Comparison of ENCODE assay signal across 8 cellular contexts in the genomic region with DNA sequence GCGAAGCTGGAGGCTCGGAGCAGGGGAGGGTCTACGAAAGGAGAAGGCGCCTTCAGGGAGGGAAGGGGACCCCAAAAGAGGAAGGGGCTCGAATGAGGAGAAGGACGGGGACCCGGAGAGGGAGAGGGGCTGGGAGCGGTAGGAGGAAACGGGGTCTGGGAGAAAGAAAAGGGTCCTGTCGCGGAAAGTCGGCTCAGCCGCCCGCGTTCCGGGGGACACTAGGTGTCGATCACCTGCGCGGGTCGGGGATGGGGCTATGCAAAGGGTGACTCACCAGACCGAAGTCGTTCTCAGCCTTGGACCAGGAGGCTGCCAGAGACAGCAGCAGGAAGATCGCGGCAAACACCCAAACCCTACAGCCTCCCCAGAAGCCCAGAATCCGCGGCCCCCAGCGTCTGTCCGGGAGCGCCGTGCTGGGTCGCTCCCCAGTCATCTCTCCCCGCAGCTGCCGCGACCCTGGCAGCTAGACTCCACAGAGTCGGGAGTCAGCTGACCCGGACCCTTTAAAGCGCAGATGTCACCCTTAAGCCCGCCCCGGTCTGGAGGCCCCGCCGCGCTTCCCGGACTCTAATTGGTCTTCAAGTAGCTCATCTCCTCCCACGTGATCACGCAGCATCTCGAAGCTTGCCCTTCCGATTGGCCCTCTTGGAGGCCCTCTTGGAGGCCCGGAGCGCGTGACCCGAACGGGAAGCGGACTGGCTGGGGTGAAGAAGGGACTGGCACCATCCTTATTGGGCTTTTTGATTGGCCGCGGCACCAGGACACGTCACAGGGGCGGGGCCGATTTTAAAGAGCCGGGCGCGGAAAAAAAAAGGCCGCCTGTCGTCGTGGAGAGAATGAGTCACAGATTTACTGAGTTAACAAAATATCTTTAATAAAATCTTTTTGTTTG. TPM values are rescaled to one million over a fixed set of nuclear protein-coding genes. Genes with fewer than 3 reads are reported as not detected.
DNase-seq lines count a peak whose midpoint lies in the region; ATAC-seq and TF ChIP-seq lines count a peak whose summit lies in the region.

A gene (minus strand): TSS at position 478 of the 892 bp plus-strand sequence. CDS start 45 bp downstream, at position 433.

- H3K27ac ChIP-seq in heart right ventricle (peak within 1 kb of the TSS; percentile 8 to 93 (median 84)), upper lobe of left lung (peak within 1 kb of the TSS; percentile 87 to 94 (median 90))

- peaks cover 14% of the 10 kb centered on the region for H3K36me3 Mint-ChIP-seq in T-helper 1 cell treated with Interleukin-12 subunit alpha and Interleukin-12 subunit beta and Interleukin-4 antibody, amounts not matched to agents 30 μg/mL and 1 μg/mL, for 36 hours (ENCODE audit: low read depth)

- peak in 2 of 4 donors; percentile 8 to 59 for TF ChIP-seq EP300 in upper lobe of left lung (IDR thresholded peaks at IDR 0.05)

- TF ChIP-seq CTCF in GM13977 (IDR thresholded peaks at IDR 0.05; ENCODE audit: extremely low read depth, insufficient read depth, missing control alignments) = no peak
- TF ChIP-seq CTCF in heart right ventricle (IDR thresholded peaks at IDR 0.05) = no peak
- TF ChIP-seq CTCF in upper lobe of left lung (IDR thresholded peaks at IDR 0.05) = peak in 2 of 6 experiments; percentile 6 to 12

- no peaks in the 10 kb centered on the region for H3K27me3 Mint-ChIP-seq in T-helper 1 cell treated with Interleukin-12 subunit alpha and Interleukin-12 subunit beta and Interleukin-4 antibody, amounts not matched to agents 30 μg/mL and 1 μg/mL, for 36 hours (ENCODE audit: low read depth)

- peak within 1 kb of the TSS; percentile 91 for H3K27ac Mint-ChIP-seq in T-helper 1 cell treated with Interleukin-12 subunit alpha and Interleukin-12 subunit beta and Interleukin-4 antibody, amounts not matched to agents 30 μg/mL and 1 μg/mL, for 36 hours

- peaks cover 8 to 29% (median 21%) of the 10 kb centered on the region in 9 donors for H3K4me1 ChIP-seq in heart right ventricle
- H3K4me1 ChIP-seq in upper lobe of left lung = peaks cover 16 to 38% (median 24%) of the 10 kb centered on the region in 4 donors

- H3K27me3 ChIP-seq in heart right ventricle (no peaks in the 10 kb centered on the region), upper lobe of left lung (no peaks in the 10 kb centered on the region)

- peak; percentile 85 for ATAC-seq in HG02884 (IDR thresholded peaks at IDR 0.05; ENCODE audit: unreplicated experiment)
- peak; percentile 97 to 99 (median 98) for ATAC-seq in heart right ventricle
- peak; percentile 98 for ATAC-seq in upper lobe of left lung (ENCODE audit: low FRiP score in 2 of 2)

- in situ Hi-C loops in GM13977 (cut with MboI; ENCODE audit: low pct_unique_long_range_greater_than_20kb, low sequenced_read_pairs, unreplicated experiment) = no loop called here

- peak; percentile 99 for DNase-seq in GM13977 (ENCODE audit: low spot score)
- DNase-seq in NCI-H1694 (lab: John Stamatoyannopoulos, UW) = peak; percentile 97
- peak; percentile 100 for DNase-seq in amniotic stem cell (lab: John Stamatoyannopoulos, UW)
- DNase-seq in heart right ventricle = peak; percentile 99 to 100
- peak; percentile 100 for DNase-seq in posterior cingulate gyrus
- peak; percentile 96 to 100 for DNase-seq in upper lobe of left lung

- H3K36me3 ChIP-seq in heart right ventricle = peaks cover 0 to 39% (median 21%) of the 10 kb centered on the region in 9 donors
- peaks cover 10 to 36% (median 27%) of the 10 kb centered on the region in 4 donors for H3K36me3 ChIP-seq in upper lobe of left lung

- peak in 3 of 4 donors; percentile 88 to 98 (median 97) for TF ChIP-seq POLR2A in upper lobe of left lung (IDR thresholded peaks at IDR 0.05)

- no peaks in the 10 kb centered on the region for H3K9me3 Mint-ChIP-seq in T-helper 1 cell treated with Interleukin-12 subunit alpha and Interleukin-12 subunit beta and Interleukin-4 antibody, amounts not matched to agents 30 μg/mL and 1 μg/mL, for 36 hours

- H3K9me3 ChIP-seq in heart right ventricle (no peaks in the 10 kb centered on the region), upper lobe of left lung (no peaks in the 10 kb centered on the region)

- peaks cover 20% of the 10 kb centered on the region for H3K4me1 Mint-ChIP-seq in T-helper 1 cell treated with Interleukin-12 subunit alpha and Interleukin-12 subunit beta and Interleukin-4 antibody, amounts not matched to agents 30 μg/mL and 1 μg/mL, for 36 hours (ENCODE audit: low read depth)

- peak within 1 kb of the TSS; percentile 98 for H3K4me3 Mint-ChIP-seq in T-helper 1 cell treated with Interleukin-12 subunit alpha and Interleukin-12 subunit beta and Interleukin-4 antibody, amounts not matched to agents 30 μg/mL and 1 μg/mL, for 36 hours

- 0 to 1% methylated on average over 64 of the region's 64 CpGs for WGBS in heart right ventricle, 2 donors
- WGBS in upper lobe of left lung, 2 donors = 1% methylated on average over 37 to 61 of the region's 64 CpGs

- peak within 1 kb of the TSS; percentile 65 to 93 (median 78) for H3K4me3 ChIP-seq in heart right ventricle
- peak within 1 kb of the TSS; percentile 74 to 95 (median 84) for H3K4me3 ChIP-seq in upper lobe of left lung

- intact Hi-C loops in heart right ventricle (cut with DNase I) = loop anchor here in 3 of 10 donors (2.0 to 10.0 kb wide), 3 partner anchors 28 to 178 kb away; a partner anchor contains a TSS
- intact Hi-C loops in posterior cingulate gyrus (cut with DNase I) = loop anchor here (2.0 to 10.0 kb wide), 3 partner anchors 34 to 318 kb away; a partner anchor contains a TSS

RNA-seq across cellular contexts. Expression of the gene that starts here (rescaled TPM):
- 10 to 100 TPM; 18.1 to 32.4 (median 22.3) TPM for total RNA-seq in heart right ventricle
- polyA plus RNA-seq in heart right ventricle = 10 to 100 TPM; 15.7 to 48.0 TPM
- 10 to 100 TPM; 28.3 to 90.3 (median 64.6) TPM for total RNA-seq in upper lobe of left lung

Comparison
In these comparisons a context has a peak if more than half of its experiments do, and no peak if none do; other contexts are left out.
1. Peak in every context shown above with its lines: DNase-seq, ATAC-seq, H3K4me3 ChIP-seq and H3K27ac ChIP-seq.